12 cellular contexts compared by ENCODE assay signal in genomic region chr10:11539191-11539868, GRCh38.
DNase-seq lines count a peak whose midpoint lies in the region; ATAC-seq and TF ChIP-seq lines count a peak whose summit lies in the region.
"Had no signal": no experiment of that assay in that cellular context is flagged by ENCODE, and none has a peak within 500 bp of the region (broad histone marks: within the 10 kb centered on the region; RNA-seq: fewer than 3 reads in every experiment).

No MANE protein-coding gene starts in this region.

- intact Hi-C loops in prostate gland (cut with DNase I) = no loop called here
- intact Hi-C loops in uterus (cut with DNase I; ENCODE audit: low total_unique reads) = no loop called here

- ATAC-seq in activated T-cell treated with anti-CD3 and anti-CD28 coated beads, Interleukin-2, amount 50 U/mL, for 4 hours = peak; percentile 89 to 92
- peak; percentile 42 for ATAC-seq in stimulated activated memory B cell treated with anti-CD40 and anti-IgM and Interleukin-4, amounts not matched to agents 10 μg/mL and 1 μg/mL and 100 μg/mL, for 72 hours
- ATAC-seq: CD8-positive, alpha-beta T cell had no signal

- H3K9me3 ChIP-seq in prostate gland (no peaks in the 10 kb centered on the region), uterus (no peaks in the 10 kb centered on the region)

- TF ChIP-seq POLR2A in erythroblast (IDR thresholded peaks at IDR 0.05; ENCODE audit: low read length) (no peak), prostate gland (IDR thresholded peaks at IDR 0.05) (no peak), uterus (IDR thresholded peaks at IDR 0.05) (no peak)

- H3K27me3 Mint-ChIP-seq in activated T-cell treated with anti-CD3 and anti-CD28 coated beads, Interleukin-2, amount 50 U/mL, for 4 hours (ENCODE audit: low read depth) = no peaks in the 10 kb centered on the region
- no peaks in the 10 kb centered on the region for H3K27me3 Mint-ChIP-seq in stimulated activated memory B cell treated with anti-CD40 and anti-IgM and Interleukin-4, amounts not matched to agents 10 μg/mL and 1 μg/mL and 100 μg/mL, for 72 hours

- 92% methylated on average over 2 of the region's 2 CpGs for WGBS in prostate gland

- H3K4me3 Mint-ChIP-seq in activated T-cell treated with anti-CD3 and anti-CD28 coated beads, Interleukin-2, amount 50 U/mL, for 4 hours = no peak overlapping the region
- peak overlapping the region; percentile 55 for H3K4me3 Mint-ChIP-seq in stimulated activated memory B cell treated with anti-CD40 and anti-IgM and Interleukin-4, amounts not matched to agents 10 μg/mL and 1 μg/mL and 100 μg/mL, for 72 hours
- H3K4me3 Mint-ChIP-seq: CD8-positive, alpha-beta T cell had no signal

- no peaks in the 10 kb centered on the region for H3K36me3 Mint-ChIP-seq in activated T-cell treated with anti-CD3 and anti-CD28 coated beads, Interleukin-2, amount 50 U/mL, for 4 hours (ENCODE audit: insufficient read depth)
- peaks cover 6% of the 10 kb centered on the region for H3K36me3 Mint-ChIP-seq in stimulated activated memory B cell treated with anti-CD40 and anti-IgM and Interleukin-4, amounts not matched to agents 10 μg/mL and 1 μg/mL and 100 μg/mL, for 72 hours
- H3K36me3 Mint-ChIP-seq: CD8-positive, alpha-beta T cell had no signal

- no peaks in the 10 kb centered on the region for H3K4me1 ChIP-seq in prostate gland (replicated peaks)
- no peaks in the 10 kb centered on the region for H3K4me1 ChIP-seq in uterus

- TF ChIP-seq CTCF in prostate gland (IDR thresholded peaks at IDR 0.05) (no peak), uterus (IDR thresholded peaks at IDR 0.05) (no peak)

- H3K27me3 ChIP-seq in prostate gland (replicated peaks; ENCODE audit: insufficient read depth) (no peaks in the 10 kb centered on the region), uterus (no peaks in the 10 kb centered on the region)

- H3K27ac ChIP-seq in prostate gland = no peak overlapping the region
- H3K27ac ChIP-seq in uterus = no peak overlapping the region
- H3K27ac ChIP-seq: HL-60 had no signal

- no peaks in the 10 kb centered on the region for H3K9me3 Mint-ChIP-seq in activated T-cell treated with anti-CD3 and anti-CD28 coated beads, Interleukin-2, amount 50 U/mL, for 4 hours
- H3K9me3 Mint-ChIP-seq in stimulated activated memory B cell treated with anti-CD40 and anti-IgM and Interleukin-4, amounts not matched to agents 10 μg/mL and 1 μg/mL and 100 μg/mL, for 72 hours = no peaks in the 10 kb centered on the region
- H3K9me3 Mint-ChIP-seq: CD8-positive, alpha-beta T cell had no signal

- H3K27ac Mint-ChIP-seq in stimulated activated memory B cell treated with anti-CD40 and anti-IgM and Interleukin-4, amounts not matched to agents 10 μg/mL and 1 μg/mL and 100 μg/mL, for 72 hours = peak overlapping the region; percentile 84
- H3K27ac Mint-ChIP-seq: CD8-positive, alpha-beta T cell had no signal

- no peaks in the 10 kb centered on the region for H3K36me3 ChIP-seq in prostate gland
- H3K36me3 ChIP-seq in uterus = no peaks in the 10 kb centered on the region

- H3K4me3 ChIP-seq in prostate gland = no peak overlapping the region
- no peak overlapping the region for H3K4me3 ChIP-seq in uterus

- DNase-seq in activated T-cell treated with anti-CD3 and anti-CD28 coated beads, Interleukin-2, amount 50 U/mL, for 4 hours = no peak
- DNase-seq in activated T-cell treated with anti-CD3 and anti-CD28 coated beads, Interleukin-2, amount 50 U/mL, for 48 hours = no peak
- DNase-seq in NCI-H1436 (lab: John Stamatoyannopoulos, UW) (peak; percentile 11), erythroblast (lab: John Stamatoyannopoulos, UW) (peak; percentile 77 to 89), prostate gland (ENCODE audit: low spot score) (no peak), glomerular visceral epithelial cell (ENCODE audit: extremely low spot score) (no peak), uterus (no peak)
- DNase-seq: CD8-positive, alpha-beta T cell; glutamatergic neuron; RPMI8226 had no signal

- peaks cover 9% of the 10 kb centered on the region for H3K4me1 Mint-ChIP-seq in activated T-cell treated with anti-CD3 and anti-CD28 coated beads, Interleukin-2, amount 50 U/mL, for 4 hours (ENCODE audit: low read depth)
- peaks cover 80% of the 10 kb centered on the region for H3K4me1 Mint-ChIP-seq in stimulated activated memory B cell treated with anti-CD40 and anti-IgM and Interleukin-4, amounts not matched to agents 10 μg/mL and 1 μg/mL and 100 μg/mL, for 72 hours

Comparison
In these comparisons a context has a peak if more than half of its experiments do, and no peak if none do; other contexts are left out.
1. DNase-seq: peak in NCI-H1436 (single experiment) and erythroblast (2 of 2); none in activated T-cell treated with anti-CD3 and anti-CD28 coated beads, Interleukin-2, amount 50 U/mL, for 4 hours (single experiment), activated T-cell treated with anti-CD3 and anti-CD28 coated beads, Interleukin-2, amount 50 U/mL, for 48 hours (0 of 2), prostate gland (single experiment), glomerular visceral epithelial cell (single experiment) and uterus (0 of 2).